Comparison of ENCODE assay signal across 9 cellular contexts in genomic region chr6:151763303-151763702, GRCh38. TPM values are rescaled to one million over a fixed set of nuclear protein-coding genes. Genes with fewer than 3 reads are reported as not detected.
DNase-seq lines count a peak whose midpoint lies in the region; TF ChIP-seq lines count a peak whose summit lies in the region.
"Had no signal": no experiment of that assay in that cellular context is flagged by ENCODE, and none has a peak within 500 bp of the region (broad histone marks: within the 10 kb centered on the region; RNA-seq: fewer than 3 reads in every experiment).

No MANE protein-coding gene starts in this region.

- H3K27me3 ChIP-seq in PC-9 (ENCODE audit: insufficient read depth, low read depth) = no peaks in the 10 kb centered on the region
- no peaks in the 10 kb centered on the region for H3K27me3 ChIP-seq in rectal smooth muscle tissue (ENCODE audit: control insufficient read depth, insufficient read depth, low read length)

- H3K27ac Mint-ChIP-seq in Calu3 (ENCODE audit: unreplicated experiment) = peak overlapping the region; percentile 11

- H3K36me3 Mint-ChIP-seq in Calu3 (ENCODE audit: insufficient read depth, unreplicated experiment) = no peaks in the 10 kb centered on the region

- peak overlapping the region; percentile 58 for H3K27ac ChIP-seq in PC-9
- H3K27ac ChIP-seq in rectal smooth muscle tissue (ENCODE audit: low read depth, low read length) = no peak overlapping the region

- H3K27me3 Mint-ChIP-seq in Calu3 (ENCODE audit: unreplicated experiment) = no peaks in the 10 kb centered on the region

- BruUV-seq in Calu3 (replicated peaks; lab: Mats Ljungman, UMichigan) (no TSS peak), PC-9 (replicated peaks; lab: Mats Ljungman, UMichigan) (no TSS peak)

- TF ChIP-seq CTCF in Calu3 (IDR thresholded peaks at IDR 0.05; ENCODE audit: unreplicated experiment) (no peak), PC-9 (conservative IDR thresholded peaks at IDR 0.05) (peak; percentile 64)

- H2AFZ ChIP-seq in PC-9 = peak overlapping the region; percentile 79

- CTCF ChIA-PET in Calu3 (lab: Charles Lee) (no interaction called here), PC-9 (lab: Charles Lee) (no interaction called here)

- POLR2A ChIA-PET in PC-9 (lab: Charles Lee; ENCODE audit: unreplicated experiment) = no interaction called here

- no peaks in the 10 kb centered on the region for H3K79me2 ChIP-seq in PC-9 (ENCODE audit: low read depth)

- H3K4me3 Mint-ChIP-seq in Calu3 (ENCODE audit: low read depth, unreplicated experiment) = peak overlapping the region; percentile 43

- H3K4me1 ChIP-seq in PC-9 (replicated peaks; ENCODE audit: insufficient read depth) = peaks cover 26% of the 10 kb centered on the region
- no peaks in the 10 kb centered on the region for H3K4me1 ChIP-seq in rectal smooth muscle tissue (ENCODE audit: control insufficient read depth, insufficient read depth, low read length)

- H3K9me2 ChIP-seq in PC-9 (ENCODE audit: insufficient read depth) = no peaks in the 10 kb centered on the region

- H3K36me3 ChIP-seq in PC-9 (ENCODE audit: low read depth) (no peaks in the 10 kb centered on the region), rectal smooth muscle tissue (ENCODE audit: control insufficient read depth, insufficient read depth, low read length) (no peaks in the 10 kb centered on the region)

- peak overlapping the region; percentile 57; the same call in 1 of the 2 replicates for H3K4me3 ChIP-seq in PC-9
- H3K4me3 ChIP-seq in rectal smooth muscle tissue (ENCODE audit: low read length) = peak overlapping the region; percentile 10

- H3K9me3 ChIP-seq in PC-9 (ENCODE audit: insufficient read depth, low read depth) = no peaks in the 10 kb centered on the region

- no peak overlapping the region for H3K9ac ChIP-seq in rectal smooth muscle tissue (ENCODE audit: low read length)

- H4K20me1 ChIP-seq in PC-9 (ENCODE audit: insufficient read depth) = no peaks in the 10 kb centered on the region

- peaks cover 9% of the 10 kb centered on the region for H3K4me1 Mint-ChIP-seq in Calu3 (ENCODE audit: low read depth, unreplicated experiment)

- peaks cover 5% of the 10 kb centered on the region for H3F3A ChIP-seq in PC-9 (ENCODE audit: insufficient read depth, low read depth)

- no peak for DNase-seq in Calu3
- peak; percentile 35 to 38 for DNase-seq in PC-9
- peak; percentile 87 for DNase-seq in fibroblast of peridontal ligament (ENCODE audit: extremely low read depth)
- no peak for DNase-seq in KBM-7
- DNase-seq in NCI-H128 (lab: John Stamatoyannopoulos, UW; ENCODE audit: unreplicated experiment) = no peak
- no peak for DNase-seq in NCI-H2029 (lab: John Stamatoyannopoulos, UW)
- DNase-seq in iPS-NIHi11 (ENCODE audit: low spot score) = no peak
- DNase-seq: NCI-H1417 treated with DMSO at 0.1 percent for 48 hours had no signal

- H3K4me2 ChIP-seq in PC-9 = peak overlapping the region; percentile 80

- intact Hi-C loops in Calu3 (cut with micrococcal nuclease; ENCODE audit: unreplicated experiment) (loop anchor here (5.0 to 10.0 kb wide), 2 partner anchors 86 to 141 kb away; no protein-coding TSS in a partner anchor), PC-9 (cut with micrococcal nuclease; ENCODE audit: unreplicated experiment) (loop anchor here (5.0 to 10.0 kb wide), 3 partner anchors 86 to 591 kb away; partner anchors contain the start of gene RMND1)

- in situ Hi-C loops in KBM-7 (cut with MboI; ENCODE audit: low pct_unique_long_range_greater_than_20kb, low sequenced_read_pairs) = no loop called here

- H3K9me3 Mint-ChIP-seq in Calu3 (ENCODE audit: low read depth, unreplicated experiment) = no peaks in the 10 kb centered on the region

RNA-seq across cellular contexts. Expression of gene ESR1, which starts 44.2 kb away (rescaled TPM):
- total RNA-seq in Calu3 (2022) (0.29 and 0.50 TPM in 2 replicates), PC-9 (2021) (1.5 TPM in 2 replicates)

Comparison
In these comparisons a context has a peak if more than half of its experiments do, and no peak if none do; other contexts are left out.
1. DNase-seq: peak in PC-9 (2 of 2) and fibroblast of peridontal ligament (single experiment); none in Calu3 (single experiment), KBM-7 (single experiment), NCI-H128 (single experiment), NCI-H2029 (single experiment) and iPS-NIHi11 (single experiment).